ENCODE assay signal across 2 cellular contexts in the genomic region with DNA sequence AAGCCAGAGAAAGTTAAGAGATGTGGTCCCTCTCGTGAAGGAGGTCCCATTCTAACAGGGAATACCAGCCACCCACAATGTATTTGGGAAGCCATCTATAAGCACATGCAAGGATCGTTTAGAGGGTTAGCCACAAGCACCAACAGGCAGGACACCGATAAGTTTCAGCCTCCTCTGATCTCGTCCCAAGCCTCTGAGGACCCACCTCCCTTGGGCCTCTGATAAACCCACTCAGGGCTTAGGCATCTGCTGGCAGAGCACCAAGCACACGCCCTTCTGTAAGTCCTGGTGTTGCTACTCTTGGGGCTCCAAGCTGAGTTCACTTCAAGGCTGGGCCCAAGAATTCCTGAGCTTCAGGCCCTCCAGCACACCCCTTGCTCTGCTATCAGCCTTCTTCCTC.
TF ChIP-seq lines count a peak whose summit lies in the region.

No MANE protein-coding gene starts in this region.

TF ChIP-seq in endothelial cell of umbilical vein, 7 proteins besides CTCF, POLR2A, EP300 and RAD21:
- TF ChIP-seq POLR2AphosphoS5 (IDR thresholded peaks at IDR 0.05; ENCODE audit: insufficient read depth, low read depth, low read length) (no peak), GATA2 (IDR thresholded peaks at IDR 0.05; ENCODE audit: insufficient read depth, insufficient read length, low read depth, low read length) (no peak), MYC (IDR thresholded peaks at IDR 0.05; ENCODE audit: low read depth, low read length) (no peak), EZH2 (IDR thresholded peaks at IDR 0.05; ENCODE audit: borderline replicate concordance, low read depth, low read length, severe bottlenecking) (no peak), FOS (IDR thresholded peaks at IDR 0.05; ENCODE audit: borderline replicate concordance, insufficient read depth, low read length) (no peak), JUN (IDR thresholded peaks at IDR 0.05; ENCODE audit: borderline replicate concordance, insufficient read depth, insufficient read length, low read depth) (no peak)
- TF ChIP-seq, protein P1, sequence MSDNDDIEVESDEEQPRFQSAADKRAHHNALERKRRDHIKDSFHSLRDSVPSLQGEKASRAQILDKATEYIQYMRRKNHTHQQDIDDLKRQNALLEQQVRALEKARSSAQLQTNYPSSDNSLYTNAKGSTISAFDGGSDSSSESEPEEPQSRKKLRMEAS (IDR thresholded peaks at IDR 0.05; ENCODE audit: insufficient read depth, insufficient read length) = no peak

TF ChIP-seq in WTC11, 78 proteins besides CTCF, POLR2A, EP300 and RAD21:
- no peak for TF ChIP-seq ETV6 (CRISPR knock-in tag; IDR thresholded peaks at IDR 0.05)
- no peak for TF ChIP-seq GRHL2 (CRISPR knock-in tag; IDR thresholded peaks at IDR 0.05; ENCODE audit: insufficient replicate concordance, severe bottlenecking)
- TF ChIP-seq, protein P2, sequence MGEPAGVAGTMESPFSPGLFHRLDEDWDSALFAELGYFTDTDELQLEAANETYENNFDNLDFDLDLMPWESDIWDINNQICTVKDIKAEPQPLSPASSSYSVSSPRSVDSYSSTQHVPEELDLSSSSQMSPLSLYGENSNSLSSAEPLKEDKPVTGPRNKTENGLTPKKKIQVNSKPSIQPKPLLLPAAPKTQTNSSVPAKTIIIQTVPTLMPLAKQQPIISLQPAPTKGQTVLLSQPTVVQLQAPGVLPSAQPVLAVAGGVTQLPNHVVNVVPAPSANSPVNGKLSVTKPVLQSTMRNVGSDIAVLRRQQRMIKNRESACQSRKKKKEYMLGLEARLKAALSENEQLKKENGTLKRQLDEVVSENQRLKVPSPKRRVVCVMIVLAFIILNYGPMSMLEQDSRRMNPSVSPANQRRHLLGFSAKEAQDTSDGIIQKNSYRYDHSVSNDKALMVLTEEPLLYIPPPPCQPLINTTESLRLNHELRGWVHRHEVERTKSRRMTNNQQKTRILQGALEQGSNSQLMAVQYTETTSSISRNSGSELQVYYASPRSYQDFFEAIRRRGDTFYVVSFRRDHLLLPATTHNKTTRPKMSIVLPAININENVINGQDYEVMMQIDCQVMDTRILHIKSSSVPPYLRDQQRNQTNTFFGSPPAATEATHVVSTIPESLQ (CRISPR knock-in tag; IDR thresholded peaks at IDR 0.05) = no peak
- TF ChIP-seq, protein P3, sequence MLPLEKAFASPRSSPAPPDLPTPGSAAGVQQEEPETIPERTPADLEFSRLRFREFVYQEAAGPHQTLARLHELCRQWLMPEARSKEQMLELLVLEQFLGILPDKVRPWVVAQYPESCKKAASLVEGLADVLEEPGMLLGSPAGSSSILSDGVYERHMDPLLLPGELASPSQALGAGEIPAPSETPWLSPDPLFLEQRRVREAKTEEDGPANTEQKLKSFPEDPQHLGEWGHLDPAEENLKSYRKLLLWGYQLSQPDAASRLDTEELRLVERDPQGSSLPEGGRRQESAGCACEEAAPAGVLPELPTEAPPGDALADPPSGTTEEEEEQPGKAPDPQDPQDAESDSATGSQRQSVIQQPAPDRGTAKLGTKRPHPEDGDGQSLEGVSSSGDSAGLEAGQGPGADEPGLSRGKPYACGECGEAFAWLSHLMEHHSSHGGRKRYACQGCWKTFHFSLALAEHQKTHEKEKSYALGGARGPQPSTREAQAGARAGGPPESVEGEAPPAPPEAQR (CRISPR knock-in tag; IDR thresholded peaks at IDR 0.05) = no peak
- TF ChIP-seq NFATC4 (CRISPR knock-in tag; IDR thresholded peaks at IDR 0.05) = no peak
- TF ChIP-seq, protein P4, sequence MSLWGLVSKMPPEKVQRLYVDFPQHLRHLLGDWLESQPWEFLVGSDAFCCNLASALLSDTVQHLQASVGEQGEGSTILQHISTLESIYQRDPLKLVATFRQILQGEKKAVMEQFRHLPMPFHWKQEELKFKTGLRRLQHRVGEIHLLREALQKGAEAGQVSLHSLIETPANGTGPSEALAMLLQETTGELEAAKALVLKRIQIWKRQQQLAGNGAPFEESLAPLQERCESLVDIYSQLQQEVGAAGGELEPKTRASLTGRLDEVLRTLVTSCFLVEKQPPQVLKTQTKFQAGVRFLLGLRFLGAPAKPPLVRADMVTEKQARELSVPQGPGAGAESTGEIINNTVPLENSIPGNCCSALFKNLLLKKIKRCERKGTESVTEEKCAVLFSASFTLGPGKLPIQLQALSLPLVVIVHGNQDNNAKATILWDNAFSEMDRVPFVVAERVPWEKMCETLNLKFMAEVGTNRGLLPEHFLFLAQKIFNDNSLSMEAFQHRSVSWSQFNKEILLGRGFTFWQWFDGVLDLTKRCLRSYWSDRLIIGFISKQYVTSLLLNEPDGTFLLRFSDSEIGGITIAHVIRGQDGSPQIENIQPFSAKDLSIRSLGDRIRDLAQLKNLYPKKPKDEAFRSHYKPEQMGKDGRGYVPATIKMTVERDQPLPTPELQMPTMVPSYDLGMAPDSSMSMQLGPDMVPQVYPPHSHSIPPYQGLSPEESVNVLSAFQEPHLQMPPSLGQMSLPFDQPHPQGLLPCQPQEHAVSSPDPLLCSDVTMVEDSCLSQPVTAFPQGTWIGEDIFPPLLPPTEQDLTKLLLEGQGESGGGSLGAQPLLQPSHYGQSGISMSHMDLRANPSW (CRISPR knock-in tag; conservative IDR thresholded peaks at IDR 0.05; ENCODE audit: low read depth) = no peak
- TF ChIP-seq, protein P5, sequence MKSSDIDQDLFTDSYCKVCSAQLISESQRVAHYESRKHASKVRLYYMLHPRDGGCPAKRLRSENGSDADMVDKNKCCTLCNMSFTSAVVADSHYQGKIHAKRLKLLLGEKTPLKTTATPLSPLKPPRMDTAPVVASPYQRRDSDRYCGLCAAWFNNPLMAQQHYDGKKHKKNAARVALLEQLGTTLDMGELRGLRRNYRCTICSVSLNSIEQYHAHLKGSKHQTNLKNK (CRISPR knock-in tag; IDR thresholded peaks at IDR 0.05) = no peak
- TF ChIP-seq ZNF232 (CRISPR knock-in tag; IDR thresholded peaks at IDR 0.05) = no peak
- TF ChIP-seq ZNF219 (CRISPR knock-in tag; IDR thresholded peaks at IDR 0.05; ENCODE audit: borderline replicate concordance) = no peak
- no peak for TF ChIP-seq NFYB (CRISPR knock-in tag; conservative IDR thresholded peaks at IDR 0.05; ENCODE audit: low read depth)
- no peak for TF ChIP-seq TCF7 (CRISPR knock-in tag; IDR thresholded peaks at IDR 0.05; ENCODE audit: low read depth)
- no peak for TF ChIP-seq ZNF671 (CRISPR knock-in tag; IDR thresholded peaks at IDR 0.05)
- TF ChIP-seq EMX1 (CRISPR knock-in tag; IDR thresholded peaks at IDR 0.05) = no peak
